9 cellular contexts compared by ENCODE assay signal in the genomic region with DNA sequence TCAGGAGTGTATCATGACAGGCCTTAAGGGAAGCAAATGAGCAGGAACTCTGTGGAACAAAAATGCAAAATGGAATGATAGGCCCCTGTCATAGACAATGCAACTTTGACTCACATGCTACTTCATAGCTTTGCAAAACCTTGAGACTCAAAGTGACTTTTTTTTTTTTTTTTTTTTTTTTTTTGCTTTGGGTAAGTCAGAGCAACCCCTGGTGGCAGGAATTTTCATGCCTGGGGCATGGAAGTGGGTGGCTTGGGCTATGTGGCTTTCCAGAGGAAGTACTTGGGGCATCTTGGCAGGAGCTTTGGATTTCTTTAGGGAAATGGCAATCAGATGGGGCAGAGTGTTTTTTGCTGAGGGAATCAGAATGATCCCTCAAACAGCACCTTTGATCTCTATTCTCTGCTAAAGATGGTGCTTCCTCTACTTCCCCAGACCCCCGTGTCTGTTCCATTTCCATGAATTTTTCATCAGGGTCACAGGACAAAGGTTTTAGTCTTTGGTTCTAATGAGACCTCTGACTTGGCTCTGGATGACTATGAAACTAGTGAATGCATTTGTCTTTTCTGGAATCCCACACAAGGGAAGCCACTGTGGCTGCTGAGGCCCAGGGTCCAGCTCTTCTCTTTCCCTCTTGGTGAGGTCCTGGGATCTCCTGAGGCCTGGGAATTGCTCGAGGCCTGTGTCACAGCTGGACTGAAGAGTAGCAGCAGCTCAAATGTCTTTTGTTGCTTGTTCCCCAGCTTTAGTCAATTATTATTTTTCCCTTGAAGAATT.
DNase-seq lines count a peak whose midpoint lies in the region; ATAC-seq and TF ChIP-seq lines count a peak whose summit lies in the region.
"Had no signal": no experiment of that assay in that cellular context is flagged by ENCODE, and none has a peak within 500 bp of the region (broad histone marks: within the 10 kb centered on the region; RNA-seq: fewer than 3 reads in every experiment).

No MANE protein-coding gene starts in this region.

- BruUV-seq in Panc1 (replicated peaks; lab: Mats Ljungman, UMichigan), result no TSS peak

- DNase-seq in G401 (ENCODE audit: low spot score) (peak; percentile 14), Panc1 (ENCODE audit: low read depth, low spot score) (no peak), esophagus squamous epithelium (lab: John Stamatoyannopoulos, UW) (no peak), osteocyte (ENCODE audit: extremely low spot score, unreplicated experiment) (peak; percentile 88), NCI-H128 (lab: John Stamatoyannopoulos, UW; ENCODE audit: unreplicated experiment) (no peak)

- H3K36me3 Mint-ChIP-seq in osteocyte (ENCODE audit: unreplicated experiment), result no peaks in the 10 kb centered on the region
- H3K36me3 Mint-ChIP-seq in activated T-helper 17 cell treated with anti-CD3 and anti-CD28 coated beads, Interleukin-2, amount 50 U/mL, for 72 hours (ENCODE audit: low read depth), result no peaks in the 10 kb centered on the region
- H3K36me3 Mint-ChIP-seq: memory B cell had no signal

- H3K36me3 ChIP-seq in Panc1 (ENCODE audit: control insufficient read depth, insufficient read depth, low read length) (no peaks in the 10 kb centered on the region), esophagus squamous epithelium (peaks cover 0 to 26% (median 0%) of the 10 kb centered on the region in 3 donors)

- intact Hi-C loops in Panc1 (cut with micrococcal nuclease; ENCODE audit: unreplicated experiment), result loop anchor here (5.0 kb wide), 1 partner anchor 61 kb away; no protein-coding TSS in a partner anchor
- intact Hi-C loops in esophagus squamous epithelium (cut with DNase I), result loop anchor here (10.0 kb wide), 1 partner anchor 63 kb away; no protein-coding TSS in a partner anchor

- H3K4me1 ChIP-seq in Panc1 (ENCODE audit: control insufficient read depth, insufficient read depth, low read length) (peaks cover 18% of the 10 kb centered on the region), esophagus squamous epithelium (peaks cover 14 to 56% (median 15%) of the 10 kb centered on the region in 3 donors)

- TF ChIP-seq POLR2A in esophagus squamous epithelium (IDR thresholded peaks at IDR 0.05), result no peak

- no peak overlapping the region for H3K4me3 Mint-ChIP-seq in osteocyte (ENCODE audit: unreplicated experiment)
- H3K4me3 Mint-ChIP-seq in activated T-helper 17 cell treated with anti-CD3 and anti-CD28 coated beads, Interleukin-2, amount 50 U/mL, for 72 hours, result no peak overlapping the region
- H3K4me3 Mint-ChIP-seq: memory B cell had no signal

- H3K9me3 ChIP-seq in Panc1 (ENCODE audit: control insufficient read depth, insufficient read depth, low read depth, low read length) (no peaks in the 10 kb centered on the region), esophagus squamous epithelium (no peaks in the 10 kb centered on the region)

- peak overlapping the region; percentile 82 for H3K27ac Mint-ChIP-seq in osteocyte (ENCODE audit: unreplicated experiment)
- no peak overlapping the region for H3K27ac Mint-ChIP-seq in activated T-helper 17 cell treated with anti-CD3 and anti-CD28 coated beads, Interleukin-2, amount 50 U/mL, for 72 hours
- H3K27ac Mint-ChIP-seq: memory B cell had no signal

- H3K27me3 Mint-ChIP-seq in osteocyte (ENCODE audit: unreplicated experiment), result no peaks in the 10 kb centered on the region
- peaks cover 4% of the 10 kb centered on the region for H3K27me3 Mint-ChIP-seq in activated T-helper 17 cell treated with anti-CD3 and anti-CD28 coated beads, Interleukin-2, amount 50 U/mL, for 72 hours

- CTCF ChIA-PET in Panc1 (lab: Charles Lee), result interaction anchor here (0.6 to 1.3 kb wide), 11 partner anchors 9 to 1948 kb away, joined by 3 to 13 read pairs (median 5); no protein-coding TSS in a partner anchor

- WGBS in esophagus squamous epithelium, 2 donors, result 19 to 46% methylated on average over 2 of the region's 2 CpGs

- peaks cover 16% of the 10 kb centered on the region for H3K4me1 Mint-ChIP-seq in osteocyte (ENCODE audit: unreplicated experiment)
- H3K4me1 Mint-ChIP-seq in activated T-helper 17 cell treated with anti-CD3 and anti-CD28 coated beads, Interleukin-2, amount 50 U/mL, for 72 hours, result no peaks in the 10 kb centered on the region
- H3K4me1 Mint-ChIP-seq: memory B cell had no signal

- in situ Hi-C loops in G401 (cut with HindIII; ENCODE audit: low sequenced_read_pairs), result no loop called here
- in situ Hi-C loops in Panc1 (cut with HindIII; ENCODE audit: low pct_unique_long_range_greater_than_20kb, low sequenced_read_pairs), result no loop called here

- no peak overlapping the region for H3K4me3 ChIP-seq in Panc1 (ENCODE audit: low read depth in 2 of 2, low read length in 2 of 2)
- no peak overlapping the region for H3K4me3 ChIP-seq in esophagus squamous epithelium

- H3K27me3 ChIP-seq in Panc1 (ENCODE audit: control insufficient read depth, insufficient read depth, low read length) (no peaks in the 10 kb centered on the region), esophagus squamous epithelium (no peaks in the 10 kb centered on the region)

- POLR2A ChIA-PET in Panc1 (lab: Charles Lee), result interaction anchor here (0.6 kb wide), 2 partner anchors 18 to 95 kb away, joined by 9 to 11 read pairs; no protein-coding TSS in a partner anchor

- H3K9me3 Mint-ChIP-seq in osteocyte (ENCODE audit: unreplicated experiment), result no peaks in the 10 kb centered on the region
- no peaks in the 10 kb centered on the region for H3K9me3 Mint-ChIP-seq in activated T-helper 17 cell treated with anti-CD3 and anti-CD28 coated beads, Interleukin-2, amount 50 U/mL, for 72 hours
- H3K9me3 Mint-ChIP-seq: memory B cell had no signal

- H3K27ac ChIP-seq in Panc1 (ENCODE audit: low read length), result peak overlapping the region; percentile 80
- peak overlapping the region in 3 of 4 donors; percentile 60 to 78 (median 70) for H3K27ac ChIP-seq in esophagus squamous epithelium

- ATAC-seq in Panc1 (peak; percentile 67), GM21381 (IDR thresholded peaks at IDR 0.05; ENCODE audit: unreplicated experiment) (no peak), GM18909 (IDR thresholded peaks at IDR 0.05; ENCODE audit: poor library complexity, unreplicated experiment) (no peak)
- no peak for ATAC-seq in activated T-helper 17 cell treated with anti-CD3 and anti-CD28 coated beads, Interleukin-2, amount 50 U/mL, for 72 hours (replicated peaks)

- peak; percentile 89 for TF ChIP-seq CTCF in Panc1 (IDR thresholded peaks at IDR 0.05)
- peak; percentile 16 to 70 (median 61) for TF ChIP-seq CTCF in esophagus squamous epithelium (IDR thresholded peaks at IDR 0.05)
- peak; percentile 70 for TF ChIP-seq CTCF in osteocyte (IDR thresholded peaks at IDR 0.05)

Comparison
In these comparisons a context has a peak if more than half of its experiments do, and no peak if none do; other contexts are left out.
1. DNase-seq: peak in G401 (single experiment) and osteocyte (single experiment); none in Panc1 (single experiment), esophagus squamous epithelium (single experiment) and NCI-H128 (single experiment).
2. Peak in every context shown above with its lines, with median percentiles within 50 percentile points of each other: CTCF ChIP-seq.